In the genomic region with DNA sequence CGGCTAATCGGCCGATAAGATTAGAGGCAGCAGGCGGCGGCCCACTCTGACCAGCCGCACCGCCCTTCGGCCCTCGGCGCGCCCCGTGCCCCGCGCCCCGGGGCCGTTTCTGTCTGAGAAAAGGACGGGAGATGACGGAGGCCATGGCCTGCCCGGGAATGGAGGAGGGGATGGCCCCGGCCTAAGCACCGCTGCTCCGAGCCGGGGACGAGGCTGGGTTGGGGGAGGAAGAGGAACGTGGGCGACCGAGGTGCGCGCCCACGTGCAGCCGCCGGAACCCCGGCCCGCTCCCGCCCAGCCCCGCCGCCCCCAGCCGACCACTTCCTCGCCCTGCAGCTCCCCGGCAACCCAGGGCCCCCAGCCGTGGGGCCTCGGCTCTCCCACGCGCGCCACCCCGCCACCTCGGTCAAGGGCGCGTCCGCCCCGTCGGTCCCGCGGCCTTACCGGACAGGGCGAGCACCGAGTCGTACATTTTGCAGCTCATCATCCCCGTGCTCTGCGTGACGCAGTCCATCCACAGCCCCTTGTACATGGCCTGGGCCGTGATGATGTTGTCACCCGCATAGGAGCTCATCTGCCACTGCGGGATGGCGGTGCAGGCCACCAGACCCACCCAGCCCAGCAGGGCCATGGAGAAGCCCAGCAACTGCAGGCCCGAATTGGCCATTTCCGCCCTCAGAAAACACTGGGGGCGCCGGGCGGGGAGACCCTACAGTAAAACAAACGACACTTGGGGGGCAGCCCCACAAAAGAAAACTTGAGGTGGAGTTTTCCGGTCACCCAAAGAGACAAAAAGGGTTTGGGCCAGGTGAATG, we compare ENCODE assay signal across 8 cellular contexts. TPM values are rescaled to one million over a fixed set of nuclear protein-coding genes. Genes with fewer than 3 reads are reported as not detected.
DNase-seq lines count a peak whose midpoint lies in the region; ATAC-seq and TF ChIP-seq lines count a peak whose summit lies in the region.

No MANE protein-coding gene starts in this region.

- CTCF ChIA-PET in OCI-LY7 (lab: Charles Lee; ENCODE audit: unreplicated experiment) = no interaction called here

- ATAC-seq in GM21786 (IDR thresholded peaks at IDR 0.05; ENCODE audit: unreplicated experiment) = no peak

- H4K20me1 ChIP-seq in hepatocyte (ENCODE audit: insufficient read depth, poor library complexity, severe bottlenecking) (no peaks in the 10 kb centered on the region), OCI-LY7 (ENCODE audit: insufficient read depth, low read length) (no peaks in the 10 kb centered on the region)

- H3K27me3 Mint-ChIP-seq in activated naive CD4-positive, alpha-beta T cell treated with anti-CD3 and anti-CD28 coated beads, Interleukin-2, amount 50 U/mL, for 24 hours = peaks cover 2% of the 10 kb centered on the region

- H3K27ac Mint-ChIP-seq in activated naive CD4-positive, alpha-beta T cell treated with anti-CD3 and anti-CD28 coated beads, Interleukin-2, amount 50 U/mL, for 24 hours = peak overlapping the region; percentile 30

- peak overlapping the region; percentile 91 for H3K4me3 ChIP-seq in HUES48 (ENCODE audit: low read depth, low read length)
- H3K4me3 ChIP-seq in hepatocyte = peak overlapping the region; percentile 87
- peak overlapping the region; percentile 31 to 45 (median 35) for H3K4me3 ChIP-seq in skin epidermis
- no peak overlapping the region for H3K4me3 ChIP-seq in OCI-LY7 (ENCODE audit: low read depth, low read length, poor library complexity, severe bottlenecking)

- TF ChIP-seq CTCF in hepatocyte (IDR thresholded peaks at IDR 0.05; ENCODE audit: poor library complexity) (no peak), OCI-LY7 (conservative IDR thresholded peaks at IDR 0.05; ENCODE audit: low read length) (no peak)

- H3K4me3 Mint-ChIP-seq in activated naive CD4-positive, alpha-beta T cell treated with anti-CD3 and anti-CD28 coated beads, Interleukin-2, amount 50 U/mL, for 24 hours = peak overlapping the region; percentile 62

- peak overlapping the region; percentile 78 for H3K4me2 ChIP-seq in hepatocyte
- H3K4me2 ChIP-seq in OCI-LY7 (ENCODE audit: low read length) = no peak overlapping the region; the same call in 1 of the 2 replicates

- H3K9me3 Mint-ChIP-seq in activated naive CD4-positive, alpha-beta T cell treated with anti-CD3 and anti-CD28 coated beads, Interleukin-2, amount 50 U/mL, for 24 hours = no peaks in the 10 kb centered on the region

- H3K9me2 ChIP-seq in hepatocyte (replicated peaks; ENCODE audit: insufficient read depth) (no peaks in the 10 kb centered on the region), OCI-LY7 (ENCODE audit: insufficient read depth, low read length) (no peaks in the 10 kb centered on the region)

- H3K9me3 ChIP-seq in HUES48 (ENCODE audit: control insufficient read depth, insufficient read depth, low read length) (no peaks in the 10 kb centered on the region), hepatocyte (ENCODE audit: low read depth) (no peaks in the 10 kb centered on the region), OCI-LY7 (ENCODE audit: low read length) (no peaks in the 10 kb centered on the region)

- intact Hi-C loops in OCI-LY7 (cut with micrococcal nuclease; ENCODE audit: unreplicated experiment) = no loop called here

- H3K4me1 ChIP-seq in HUES48 (ENCODE audit: control insufficient read depth, insufficient read depth, low read length) = peaks cover 14% of the 10 kb centered on the region; the same call in 1 of the 2 replicates
- peaks cover 34% of the 10 kb centered on the region for H3K4me1 ChIP-seq in hepatocyte (ENCODE audit: insufficient read depth)
- peaks cover 17% of the 10 kb centered on the region for H3K4me1 ChIP-seq in OCI-LY7 (ENCODE audit: insufficient read depth, low read length, poor library complexity, severe bottlenecking)

- H3K36me3 ChIP-seq in HUES48 (ENCODE audit: control insufficient read depth, insufficient read depth, low read length) = peaks cover 30% of the 10 kb centered on the region
- H3K36me3 ChIP-seq in hepatocyte (replicated peaks; ENCODE audit: insufficient read depth, low read depth) = no peaks in the 10 kb centered on the region
- peaks cover 24% of the 10 kb centered on the region for H3K36me3 ChIP-seq in OCI-LY7 (ENCODE audit: insufficient read depth, low read length)

- H3K79me2 ChIP-seq in hepatocyte = peaks cover 41% of the 10 kb centered on the region
- H3K79me2 ChIP-seq in OCI-LY7 (ENCODE audit: insufficient read depth, low read depth, low read length) = no peaks in the 10 kb centered on the region

- H2AFZ ChIP-seq in hepatocyte (peak overlapping the region; percentile 61), OCI-LY7 (ENCODE audit: low read length) (no peak overlapping the region)

- H3K4me1 Mint-ChIP-seq in activated naive CD4-positive, alpha-beta T cell treated with anti-CD3 and anti-CD28 coated beads, Interleukin-2, amount 50 U/mL, for 24 hours = peaks cover 24% of the 10 kb centered on the region

- peak; percentile 38 for DNase-seq in hepatocyte (ENCODE audit: low spot score)
- DNase-seq in OCI-LY7 (ENCODE audit: low spot score) = no peak
- no peak for DNase-seq in mesenteric fat pad (ENCODE audit: low spot score)
- no peak for DNase-seq in SIG-M5 treated with dmso at 0.1 percent for 504 hours (lab: John Stamatoyannopoulos, UW; ENCODE audit: unreplicated experiment)

- H3K27ac ChIP-seq in HUES48 (ENCODE audit: low read depth, low read length) = peak overlapping the region; percentile 89
- peak overlapping the region; percentile 94 for H3K27ac ChIP-seq in hepatocyte
- H3K27ac ChIP-seq in skin epidermis = peak overlapping the region in 19 of 21 experiments; percentile 18 to 79 (median 54)
- no peak overlapping the region for H3K27ac ChIP-seq in OCI-LY7 (ENCODE audit: low read depth, low read length, poor library complexity, severe bottlenecking)

- no peaks in the 10 kb centered on the region for H3K27me3 ChIP-seq in HUES48 (ENCODE audit: control insufficient read depth, insufficient read depth, low read length)
- peaks cover 5% of the 10 kb centered on the region for H3K27me3 ChIP-seq in hepatocyte

- peak overlapping the region; percentile 99 for H3K9ac ChIP-seq in HUES48 (ENCODE audit: low read depth, low read length)

- POLR2A ChIA-PET in OCI-LY7 (lab: Charles Lee) = interaction anchor here (0.6 kb wide), 1 partner anchor 274 kb away, joined by 3 read pairs; no protein-coding TSS in a partner anchor

- 6% methylated on average over 45 of the region's 72 CpGs for WGBS in hepatocyte (ENCODE audit: low lambda C conversion rate, missing lambda C conversion rate)

- H3K36me3 Mint-ChIP-seq in activated naive CD4-positive, alpha-beta T cell treated with anti-CD3 and anti-CD28 coated beads, Interleukin-2, amount 50 U/mL, for 24 hours = peaks cover 4% of the 10 kb centered on the region

- no TSS peak for BruUV-seq in OCI-LY7 (replicated peaks; lab: Mats Ljungman, UMichigan)

RNA-seq across cellular contexts. Expression of gene CLDN7, which starts 0.7 kb away (rescaled TPM):
- total RNA-seq in hepatocyte = 169 and 197 TPM in 2 replicates
- polyA plus RNA-seq in hepatocyte = 290 and 341 TPM in 2 replicates
- total RNA-seq in OCI-LY7 (2014; rRNA removed; shearing (Covaris generic)) = 0.28 TPM in 1 of 2 replicates, not detected in the other
- 0.32 and 0.65 TPM in 2 replicates for total RNA-seq in OCI-LY7 (2022)
- 5.6 TPM for total RNA-seq in mesenteric fat pad

RNA-seq across cellular contexts. Expression of gene ELP5, which starts 9.6 kb away (rescaled TPM):
- 30.4 and 30.6 TPM in 2 replicates for total RNA-seq in hepatocyte
- 38.0 and 49.6 TPM in 2 replicates for polyA plus RNA-seq in hepatocyte
- total RNA-seq in OCI-LY7 (2014; rRNA removed; shearing (Covaris generic)) = 71.7 and 84.6 TPM in 2 replicates
- total RNA-seq in OCI-LY7 (2022) = 96.8 and 97.3 TPM in 2 replicates
- total RNA-seq in mesenteric fat pad = 44.1 TPM

RNA-seq across cellular contexts. Expression of gene CTDNEP1, which starts 10.1 kb away (rescaled TPM):
- total RNA-seq in hepatocyte = 44.6 and 62.7 TPM in 2 replicates
- 86.9 and 96.7 TPM in 2 replicates for polyA plus RNA-seq in hepatocyte
- 52.1 and 53.2 TPM in 2 replicates for total RNA-seq in OCI-LY7 (2014; rRNA removed; shearing (Covaris generic))
- 161 and 173 TPM in 2 replicates for total RNA-seq in OCI-LY7 (2022)
- 120 TPM for total RNA-seq in mesenteric fat pad

RNA-seq across cellular contexts. Expression of gene GABARAP, which starts 19.3 kb away (rescaled TPM):
- total RNA-seq in hepatocyte (309 and 327 TPM in 2 replicates), OCI-LY7 (2022) (199 and 207 TPM in 2 replicates), mesenteric fat pad (468 TPM)
- polyA plus RNA-seq in hepatocyte = 992 and 1,031 TPM in 2 replicates
- 106 and 128 TPM in 2 replicates for total RNA-seq in OCI-LY7 (2014; rRNA removed; shearing (Covaris generic))

RNA-seq across cellular contexts. Expression of gene SLC2A4, which starts 19.9 kb away (rescaled TPM):
- 0.88 and 1.6 TPM in 2 replicates for total RNA-seq in hepatocyte
- 0.42 and 0.89 TPM in 2 replicates for polyA plus RNA-seq in hepatocyte
- 0.49 and 0.63 TPM in 2 replicates for total RNA-seq in OCI-LY7 (2014; rRNA removed; shearing (Covaris generic))
- total RNA-seq in OCI-LY7 (2022) = 0.30 and 0.61 TPM in 2 replicates
- total RNA-seq in mesenteric fat pad = 8.1 TPM

Comparison
In these comparisons a context has a peak if more than half of its experiments do, and no peak if none do; other contexts are left out.
1. RNA of gene CLDN7, which starts 0.7 kb away (total RNA-seq): 169 to 197 TPM in hepatocyte; 5.6 TPM in mesenteric fat pad (single experiment) and 0.28 to 0.65 TPM in OCI-LY7; every median in the first group is over 10 times any median in the second.